Comparison of ENCODE assay signal across 22 cellular contexts in genomic region chr12:22173154-22173553, GRCh38.
A peak's percentile ranks its signal among the peaks of the same experiment; 100 is the strongest.
DNase-seq lines count a peak whose midpoint lies in the region; TF ChIP-seq lines count a peak whose summit lies in the region.
"Had no signal": no experiment of that assay in that cellular context is flagged by ENCODE, and none has a peak within 500 bp of the region (broad histone marks: within the 10 kb centered on the region; RNA-seq: fewer than 3 reads in every experiment).

No MANE protein-coding gene starts in this region.

- no peaks in the 10 kb centered on the region for H4K20me1 ChIP-seq in OCI-LY7 (ENCODE audit: insufficient read depth, low read length)

- H3K27ac Mint-ChIP-seq in endodermal cell = no peak overlapping the region
- no peak overlapping the region for H3K27ac Mint-ChIP-seq in neural crest cell (ENCODE audit: unreplicated experiment)
- H3K27ac Mint-ChIP-seq: activated CD8-positive, alpha-beta memory T cell treated with anti-CD3 and anti-CD28 coated beads, Interleukin-2, amount 10 ng/mL, durations not matched to agents 7 days and 5 days; activated naive CD8-positive, alpha-beta T cell treated with anti-CD3 and anti-CD28 coated beads, Interleukin-2, amount 10 ng/mL, durations not matched to agents 7 days and 5 days; activated T-helper 17 cell treated with anti-CD3 and anti-CD28 coated beads, Interleukin-2, amount 50 U/mL, for 72 hours had no signal

- DNase-seq in GM13977 (ENCODE audit: low spot score) (no peak), OCI-LY7 (ENCODE audit: low spot score) (no peak), endodermal cell (no peak), neural crest cell (ENCODE audit: low read depth, low spot score) (no peak), NCI-H1930 (lab: John Stamatoyannopoulos, UW) (no peak), GM19238 (ENCODE audit: insufficient read length, low spot score) (no peak), NCI-H1436 (lab: John Stamatoyannopoulos, UW) (no peak)
- DNase-seq in activated T-cell treated with anti-CD3 and anti-CD28 coated beads, Interleukin-2, amount 50 U/mL, for 1 hour = no peak
- DNase-seq: activated CD8-positive, alpha-beta memory T cell treated with anti-CD3 and anti-CD28 coated beads, Interleukin-2, amount 10 ng/mL, durations not matched to agents 7 days and 5 days; activated naive CD8-positive, alpha-beta T cell treated with anti-CD3 and anti-CD28 coated beads, Interleukin-2, amount 10 ng/mL, durations not matched to agents 7 days and 5 days; body of pancreas; islet precursor cell; NCI-H187 treated with DMSO at 0.1 percent for 48 hours; occipital lobe; right cardiac atrium; substantia nigra; SW 1271 had no signal

- H3K4me1 ChIP-seq in OCI-LY7 (ENCODE audit: insufficient read depth, low read length, poor library complexity, severe bottlenecking) = no peaks in the 10 kb centered on the region
- no peaks in the 10 kb centered on the region for H3K4me1 ChIP-seq in endodermal cell (ENCODE audit: control insufficient read depth, insufficient read depth, low read length)
- H3K4me1 ChIP-seq: body of pancreas, gastroesophageal sphincter had no signal

- H3K36me3 ChIP-seq in OCI-LY7 (ENCODE audit: insufficient read depth, low read length) (no peaks in the 10 kb centered on the region), endodermal cell (ENCODE audit: control insufficient read depth, insufficient read depth, low read length) (no peaks in the 10 kb centered on the region)
- H3K36me3 ChIP-seq: gastroesophageal sphincter had no signal

- H3K4me2 ChIP-seq in OCI-LY7 (ENCODE audit: low read length) = no peak overlapping the region

- H3K9me3 ChIP-seq in OCI-LY7 (ENCODE audit: low read length) = no peaks in the 10 kb centered on the region
- no peaks in the 10 kb centered on the region for H3K9me3 ChIP-seq in endodermal cell (ENCODE audit: control insufficient read depth, low read length)
- H3K9me3 ChIP-seq: body of pancreas, gastroesophageal sphincter had no signal

- H3K4me3 ChIP-seq in OCI-LY7 (ENCODE audit: low read depth, low read length, poor library complexity, severe bottlenecking) (no peak overlapping the region), endodermal cell (ENCODE audit: low read length) (no peak overlapping the region)
- H3K4me3 ChIP-seq: body of pancreas, coronary artery, gastroesophageal sphincter, K562, lung had no signal

- CTCF ChIA-PET in OCI-LY7 (lab: Charles Lee; ENCODE audit: unreplicated experiment) = no interaction called here

- no peak overlapping the region for H3K4me3 Mint-ChIP-seq in endodermal cell
- H3K4me3 Mint-ChIP-seq in neural crest cell = no peak overlapping the region
- H3K4me3 Mint-ChIP-seq: activated CD8-positive, alpha-beta memory T cell treated with anti-CD3 and anti-CD28 coated beads, Interleukin-2, amount 10 ng/mL, durations not matched to agents 7 days and 5 days; activated naive CD8-positive, alpha-beta T cell treated with anti-CD3 and anti-CD28 coated beads, Interleukin-2, amount 10 ng/mL, durations not matched to agents 7 days and 5 days; activated T-helper 17 cell treated with anti-CD3 and anti-CD28 coated beads, Interleukin-2, amount 50 U/mL, for 72 hours had no signal

- no peaks in the 10 kb centered on the region for H3K27me3 ChIP-seq in endodermal cell (ENCODE audit: control insufficient read depth, insufficient read depth, low read length, poor library complexity, severe bottlenecking)
- H3K27me3 ChIP-seq: body of pancreas, gastroesophageal sphincter had no signal

- POLR2A ChIA-PET in OCI-LY7 (lab: Charles Lee) = no interaction called here

- H3K4me1 Mint-ChIP-seq in endodermal cell = no peaks in the 10 kb centered on the region
- no peaks in the 10 kb centered on the region for H3K4me1 Mint-ChIP-seq in neural crest cell
- H3K4me1 Mint-ChIP-seq: activated CD8-positive, alpha-beta memory T cell treated with anti-CD3 and anti-CD28 coated beads, Interleukin-2, amount 10 ng/mL, durations not matched to agents 7 days and 5 days; activated naive CD8-positive, alpha-beta T cell treated with anti-CD3 and anti-CD28 coated beads, Interleukin-2, amount 10 ng/mL, durations not matched to agents 7 days and 5 days; activated T-helper 17 cell treated with anti-CD3 and anti-CD28 coated beads, Interleukin-2, amount 50 U/mL, for 72 hours had no signal

- H3K79me2 ChIP-seq in OCI-LY7 (ENCODE audit: insufficient read depth, low read depth, low read length) = no peaks in the 10 kb centered on the region

- H3K27me3 Mint-ChIP-seq in endodermal cell (ENCODE audit: insufficient read depth) = peaks cover 3% of the 10 kb centered on the region
- no peaks in the 10 kb centered on the region for H3K27me3 Mint-ChIP-seq in neural crest cell (ENCODE audit: low read depth)
- H3K27me3 Mint-ChIP-seq: activated CD8-positive, alpha-beta memory T cell treated with anti-CD3 and anti-CD28 coated beads, Interleukin-2, amount 10 ng/mL, durations not matched to agents 7 days and 5 days; activated T-helper 17 cell treated with anti-CD3 and anti-CD28 coated beads, Interleukin-2, amount 50 U/mL, for 72 hours had no signal

- H3K9me2 ChIP-seq in OCI-LY7 (ENCODE audit: insufficient read depth, low read length) = no peaks in the 10 kb centered on the region

- no peak overlapping the region for H3K27ac ChIP-seq in OCI-LY7 (ENCODE audit: low read depth, low read length, poor library complexity, severe bottlenecking)
- no peak overlapping the region for H3K27ac ChIP-seq in endodermal cell (ENCODE audit: low read depth, low read length)
- H3K27ac ChIP-seq: body of pancreas, coronary artery, gastroesophageal sphincter had no signal

- BruUV-seq in OCI-LY7 (replicated peaks; lab: Mats Ljungman, UMichigan) = no TSS peak

- in situ Hi-C loops in GM13977 (cut with MboI; ENCODE audit: low pct_unique_long_range_greater_than_20kb, low sequenced_read_pairs, unreplicated experiment) = no loop called here

- intact Hi-C loops in OCI-LY7 (cut with micrococcal nuclease; ENCODE audit: unreplicated experiment) = no loop called here

- no peak overlapping the region for H2AFZ ChIP-seq in OCI-LY7 (ENCODE audit: low read length)

- H3K9me3 Mint-ChIP-seq in endodermal cell (peaks cover 3% of the 10 kb centered on the region), neural crest cell (no peaks in the 10 kb centered on the region)
- H3K9me3 Mint-ChIP-seq: activated naive CD8-positive, alpha-beta T cell treated with anti-CD3 and anti-CD28 coated beads, Interleukin-2, amount 10 ng/mL, durations not matched to agents 7 days and 5 days; activated T-helper 17 cell treated with anti-CD3 and anti-CD28 coated beads, Interleukin-2, amount 50 U/mL, for 72 hours had no signal

- H3K9ac ChIP-seq in endodermal cell (ENCODE audit: extremely low read depth, low read length, poor library complexity, severe bottlenecking) = no peak overlapping the region

- no peaks in the 10 kb centered on the region for H3K36me3 Mint-ChIP-seq in endodermal cell (ENCODE audit: low read depth)
- H3K36me3 Mint-ChIP-seq in neural crest cell (ENCODE audit: low read depth) = peaks cover 4% of the 10 kb centered on the region
- H3K36me3 Mint-ChIP-seq: activated CD8-positive, alpha-beta memory T cell treated with anti-CD3 and anti-CD28 coated beads, Interleukin-2, amount 10 ng/mL, durations not matched to agents 7 days and 5 days; activated naive CD8-positive, alpha-beta T cell treated with anti-CD3 and anti-CD28 coated beads, Interleukin-2, amount 10 ng/mL, durations not matched to agents 7 days and 5 days had no signal

- TF ChIP-seq CTCF in GM13977 (IDR thresholded peaks at IDR 0.05; ENCODE audit: extremely low read depth, insufficient read depth, missing control alignments) (peak; percentile 17), OCI-LY7 (conservative IDR thresholded peaks at IDR 0.05; ENCODE audit: low read length) (peak; percentile 42; the same call in 1 of the 2 replicates), endodermal cell (conservative IDR thresholded peaks at IDR 0.05) (peak; percentile 33), neural crest cell (conservative IDR thresholded peaks at IDR 0.05) (peak; percentile 38)
